12 cellular contexts compared by ENCODE assay signal in genomic region chr7:27101906-27102577, GRCh38. TPM values are rescaled to one million over a fixed set of nuclear protein-coding genes. Genes with fewer than 3 reads are reported as not detected.
DNase-seq lines count a peak whose midpoint lies in the region; ATAC-seq, FAIRE-seq and TF ChIP-seq lines count a peak whose summit lies in the region.
"Had no signal": no experiment of that assay in that cellular context is flagged by ENCODE, and none has a peak within 500 bp of the region (broad histone marks: within the 10 kb centered on the region; RNA-seq: fewer than 3 reads in every experiment).

No MANE protein-coding gene starts in this region.

- H3K4me3 ChIP-seq in duodenal mucosa (ENCODE audit: low read depth in 1 of 2, low read length in 2 of 2) (peak overlapping the region; percentile 45 to 51), mesenchymal stem cell (ENCODE audit: insufficient read depth in 1 of 2, low read depth in 1 of 2, low read length in 2 of 2) (peak overlapping the region; percentile 64 to 69), tibial nerve (peak overlapping the region in 3 of 4 donors; percentile 1 to 28 (median 22))
- H3K4me3 ChIP-seq: A549, testis had no signal

- peak overlapping the region; percentile 81 for H4K91ac ChIP-seq in mesenchymal stem cell (ENCODE audit: low read length)

- H3K27ac ChIP-seq in duodenal mucosa (ENCODE audit: low read depth, low read length) = peak overlapping the region; percentile 64
- H3K27ac ChIP-seq in mesenchymal stem cell (ENCODE audit: low read length, poor library complexity, severe bottlenecking) = peak overlapping the region; percentile 92
- peak overlapping the region in 3 of 4 donors; percentile 28 to 71 (median 67) for H3K27ac ChIP-seq in tibial nerve
- H3K27ac ChIP-seq: A549, testis had no signal

- H3K4me3 Mint-ChIP-seq in activated naive CD4-positive, alpha-beta T cell treated with anti-CD3 and anti-CD28 coated beads for 36 hours = peak overlapping the region; percentile 12
- H3K4me3 Mint-ChIP-seq in activated naive CD4-positive, alpha-beta T cell treated with anti-CD3 and anti-CD28 coated beads, Interleukin-2, amount 10 ng/mL, durations not matched to agents 7 days and 5 days = no peak overlapping the region

- WGBS in mesenchymal stem cell = 3% methylated on average over 39 of the region's 40 CpGs
- 19 to 34% methylated on average over 40 of the region's 40 CpGs for WGBS in tibial nerve, 2 donors

- H3K36me3 Mint-ChIP-seq in activated naive CD4-positive, alpha-beta T cell treated with anti-CD3 and anti-CD28 coated beads for 36 hours (ENCODE audit: low read depth) = peaks cover 3% of the 10 kb centered on the region
- H3K36me3 Mint-ChIP-seq in activated naive CD4-positive, alpha-beta T cell treated with anti-CD3 and anti-CD28 coated beads, Interleukin-2, amount 10 ng/mL, durations not matched to agents 7 days and 5 days = peaks cover 6% of the 10 kb centered on the region

- TF ChIP-seq CTCF in tibial nerve (IDR thresholded peaks at IDR 0.05) = no peak

- no peak for ATAC-seq in GM21367 (IDR thresholded peaks at IDR 0.05; ENCODE audit: unreplicated experiment)
- ATAC-seq: A549 had no signal

- no peak overlapping the region for H3K27ac Mint-ChIP-seq in activated naive CD4-positive, alpha-beta T cell treated with anti-CD3 and anti-CD28 coated beads for 36 hours
- no peak overlapping the region for H3K27ac Mint-ChIP-seq in activated naive CD4-positive, alpha-beta T cell treated with anti-CD3 and anti-CD28 coated beads, Interleukin-2, amount 10 ng/mL, durations not matched to agents 7 days and 5 days

- H2BK5ac ChIP-seq in mesenchymal stem cell (ENCODE audit: low read depth, low read length, poor library complexity, severe bottlenecking) = peak overlapping the region; percentile 93

- intact Hi-C loops in activated naive CD4-positive, alpha-beta T cell treated with anti-CD3 and anti-CD28 coated beads for 36 hours (cut with micrococcal nuclease) = no loop called here

- H2AK5ac ChIP-seq in mesenchymal stem cell (ENCODE audit: low read length, severe bottlenecking) = peak overlapping the region; percentile 55

- H2BK15ac ChIP-seq in mesenchymal stem cell (ENCODE audit: low read depth, poor library complexity, severe bottlenecking) = peak overlapping the region; percentile 97

- TF ChIP-seq POLR2A in tibial nerve (IDR thresholded peaks at IDR 0.05) (no peak), H54 (IDR thresholded peaks at IDR 0.05; ENCODE audit: low read depth, low read length) (no peak)

- CTCF ChIA-PET in activated naive CD4-positive, alpha-beta T cell treated with anti-CD3 and anti-CD28 coated beads for 36 hours (lab: Charles Lee) = no interaction called here
- CTCF ChIA-PET in activated naive CD4-positive, alpha-beta T cell treated with anti-CD3 and anti-CD28 coated beads, Interleukin-2, amount 10 ng/mL, durations not matched to agents 7 days and 5 days (lab: Charles Lee) = no interaction called here

- H3K9ac ChIP-seq in duodenal mucosa (ENCODE audit: low read depth in 1 of 2, low read length in 2 of 2) = peak overlapping the region; percentile 32 to 51
- peak overlapping the region; percentile 96 for H3K9ac ChIP-seq in mesenchymal stem cell (ENCODE audit: low read length)

- H3K36me3 ChIP-seq in duodenal mucosa (ENCODE audit: control insufficient read depth in 1 of 2, insufficient read depth in 2 of 2, low read length in 2 of 2) = peaks cover 0 to 3% of the 10 kb centered on the region in 2 donors
- H3K36me3 ChIP-seq in mesenchymal stem cell (ENCODE audit: control insufficient read depth in 1 of 2, insufficient read depth in 2 of 2, low read depth in 1 of 2, low read length in 2 of 2) = peaks cover 7 to 16% of the 10 kb centered on the region in 2 experiments
- no peaks in the 10 kb centered on the region for H3K36me3 ChIP-seq in tibial nerve

- DNase-seq in activated naive CD4-positive, alpha-beta T cell treated with anti-CD3 and anti-CD28 coated beads for 36 hours = no peak
- no peak for DNase-seq in activated naive CD4-positive, alpha-beta T cell treated with anti-CD3 and anti-CD28 coated beads, Interleukin-2, amount 10 ng/mL, durations not matched to agents 7 days and 5 days
- DNase-seq in mesenchymal stem cell (no peak), tibial nerve (ENCODE audit: low spot score in 2 of 2) (no peak), NCI-H1105 treated with DMSO at 0.1 percent for 48 hours (lab: John Stamatoyannopoulos, UW) (no peak), H54 (ENCODE audit: insufficient read length, low spot score) (no peak)
- DNase-seq: activated CD4-positive, CD25-positive, alpha-beta regulatory T cell treated with anti-CD3 and anti-CD28 coated beads, Interleukin-2, amount 50 U/mL, for 72 hours; anterior cingulate cortex; testis had no signal

- FAIRE-seq in H54 (lab: Jason Lieb, UNC) = no peak
- FAIRE-seq: A549 had no signal

- H3K9me3 ChIP-seq in duodenal mucosa (ENCODE audit: control insufficient read depth in 1 of 2, low read length in 2 of 2) (no peaks in the 10 kb centered on the region), mesenchymal stem cell (ENCODE audit: control insufficient read depth, low read length) (no peaks in the 10 kb centered on the region), tibial nerve (no peaks in the 10 kb centered on the region)
- H3K9me3 ChIP-seq: A549, testis had no signal

- peak overlapping the region; percentile 50 for H2BK120ac ChIP-seq in mesenchymal stem cell (ENCODE audit: low read depth, low read length)

- H3K79me1 ChIP-seq in mesenchymal stem cell (replicated peaks; ENCODE audit: low read length, poor library complexity, severe bottlenecking) = no peaks in the 10 kb centered on the region

- H3K27me3 Mint-ChIP-seq in activated naive CD4-positive, alpha-beta T cell treated with anti-CD3 and anti-CD28 coated beads for 36 hours (ENCODE audit: low read depth) = peaks cover 76% of the 10 kb centered on the region
- H3K27me3 Mint-ChIP-seq in activated naive CD4-positive, alpha-beta T cell treated with anti-CD3 and anti-CD28 coated beads, Interleukin-2, amount 10 ng/mL, durations not matched to agents 7 days and 5 days = peaks cover 92% of the 10 kb centered on the region

- peak overlapping the region; percentile 92 for H3K4me2 ChIP-seq in mesenchymal stem cell (ENCODE audit: low read length, poor library complexity, severe bottlenecking)
- H3K4me2 ChIP-seq: A549 had no signal

- no peaks in the 10 kb centered on the region for H3K9me3 Mint-ChIP-seq in activated naive CD4-positive, alpha-beta T cell treated with anti-CD3 and anti-CD28 coated beads for 36 hours
- H3K9me3 Mint-ChIP-seq in activated naive CD4-positive, alpha-beta T cell treated with anti-CD3 and anti-CD28 coated beads, Interleukin-2, amount 10 ng/mL, durations not matched to agents 7 days and 5 days = no peaks in the 10 kb centered on the region

- peak overlapping the region; percentile 54 to 65 for H3K18ac ChIP-seq in mesenchymal stem cell (ENCODE audit: low read depth in 1 of 2, low read length in 2 of 2)

- peaks cover 28% of the 10 kb centered on the region for H3K4me1 Mint-ChIP-seq in activated naive CD4-positive, alpha-beta T cell treated with anti-CD3 and anti-CD28 coated beads for 36 hours (ENCODE audit: low read depth)
- H3K4me1 Mint-ChIP-seq in activated naive CD4-positive, alpha-beta T cell treated with anti-CD3 and anti-CD28 coated beads, Interleukin-2, amount 10 ng/mL, durations not matched to agents 7 days and 5 days = peaks cover 15% of the 10 kb centered on the region

- peaks cover 17 to 25% of the 10 kb centered on the region in 2 donors for H3K4me1 ChIP-seq in duodenal mucosa (ENCODE audit: control insufficient read depth in 1 of 2, insufficient read depth in 2 of 2, low read length in 2 of 2)
- H3K4me1 ChIP-seq in mesenchymal stem cell (ENCODE audit: control insufficient read depth, insufficient read depth, low read depth, low read length) = peaks cover 15% of the 10 kb centered on the region
- peaks cover 0 to 65% (median 9%) of the 10 kb centered on the region in 4 donors for H3K4me1 ChIP-seq in tibial nerve
- H3K4me1 ChIP-seq: testis had no signal

- peak overlapping the region; percentile 23 to 42 for H2BK12ac ChIP-seq in mesenchymal stem cell (ENCODE audit: low read length in 2 of 2)

- peak overlapping the region in 1 of 2 experiments; percentile 72 for H3K23ac ChIP-seq in mesenchymal stem cell (ENCODE audit: low read length in 2 of 2)

- peak overlapping the region in 1 of 2 experiments; percentile 55 for H3K14ac ChIP-seq in mesenchymal stem cell (ENCODE audit: low read length in 2 of 2)

- TF ChIP-seq EP300 in tibial nerve (IDR thresholded peaks at IDR 0.05) = no peak

- H3K27me3 ChIP-seq in duodenal mucosa (ENCODE audit: control insufficient read depth in 1 of 2, insufficient read depth in 2 of 2, low read length in 2 of 2) = peaks cover 67 to 81% of the 10 kb centered on the region in 2 donors
- no peaks in the 10 kb centered on the region for H3K27me3 ChIP-seq in mesenchymal stem cell (ENCODE audit: control insufficient read depth in 1 of 2, insufficient read depth in 1 of 2, low read length in 2 of 2)
- peaks cover 0 to 87% of the 10 kb centered on the region in 2 donors for H3K27me3 ChIP-seq in tibial nerve
- H3K27me3 ChIP-seq: testis had no signal

- no peak overlapping the region for H2AFZ ChIP-seq in mesenchymal stem cell (ENCODE audit: low read depth, low read length)

- peak overlapping the region; percentile 39 for H4K8ac ChIP-seq in mesenchymal stem cell (ENCODE audit: low read length)

- H3K4ac ChIP-seq in mesenchymal stem cell (ENCODE audit: low read depth in 1 of 2, low read length in 2 of 2) = peak overlapping the region; percentile 24 to 67

RNA-seq across cellular contexts. Expression of gene HOXA2, which starts 0.4 kb away (rescaled TPM):
- total RNA-seq in activated naive CD4-positive, alpha-beta T cell treated with anti-CD3 and anti-CD28 coated beads for 36 hours = not detected
- 0.51 TPM for polyA plus RNA-seq in mesenchymal stem cell (2013, experiment 1 of 2)
- polyA plus RNA-seq in mesenchymal stem cell (2013, experiment 2 of 2) = 0.58 TPM
- total RNA-seq in tibial nerve = 1 to 10 TPM; 2.5 to 5.9 (median 5.2) TPM

RNA-seq across cellular contexts. Expression of gene HOXA1, which starts 6.2 kb away (rescaled TPM):
- total RNA-seq in activated naive CD4-positive, alpha-beta T cell treated with anti-CD3 and anti-CD28 coated beads for 36 hours = under 1 TPM; 0.24 to 0.30 TPM
- 1.6 TPM for polyA plus RNA-seq in mesenchymal stem cell (2013, experiment 1 of 2)
- polyA plus RNA-seq in mesenchymal stem cell (2013, experiment 2 of 2) = 1.5 TPM
- total RNA-seq in tibial nerve = 1 to 10 TPM in 2 of 4 donors, under 1 TPM in 2; 0.44 to 2.1 (median 1.2) TPM

RNA-seq across cellular contexts. Expression of gene HOXA4, which starts 28.5 kb away (rescaled TPM):
- total RNA-seq in activated naive CD4-positive, alpha-beta T cell treated with anti-CD3 and anti-CD28 coated beads for 36 hours = under 1 TPM in 1 of 2 experiments, not detected in 1; 0.14 TPM
- polyA plus RNA-seq in mesenchymal stem cell (2013, experiment 1 of 2) = 0.91 TPM
- polyA plus RNA-seq in mesenchymal stem cell (2013, experiment 2 of 2) = 1.1 TPM
- total RNA-seq in tibial nerve = 1 to 10 TPM; 4.4 to 6.3 (median 4.7) TPM

RNA-seq across cellular contexts. Expression of gene HOXA5, which starts 41.4 kb away (rescaled TPM):
- total RNA-seq in activated naive CD4-positive, alpha-beta T cell treated with anti-CD3 and anti-CD28 coated beads for 36 hours = not detected
- 2.0 TPM for polyA plus RNA-seq in mesenchymal stem cell (2013, experiment 1 of 2)
- 2.0 TPM for polyA plus RNA-seq in mesenchymal stem cell (2013, experiment 2 of 2)
- 10 to 100 TPM; 12.0 to 25.9 (median 16.6) TPM for total RNA-seq in tibial nerve

RNA-seq across cellular contexts. Expression of gene HOXA6, which starts 45.5 kb away (rescaled TPM):
- not detected for total RNA-seq in activated naive CD4-positive, alpha-beta T cell treated with anti-CD3 and anti-CD28 coated beads for 36 hours
- 0.62 TPM for polyA plus RNA-seq in mesenchymal stem cell (2013, experiment 1 of 2)
- polyA plus RNA-seq in mesenchymal stem cell (2013, experiment 2 of 2) = 0.59 TPM
- total RNA-seq in tibial nerve = 10 to 100 TPM; 11.1 to 30.9 (median 18.7) TPM
- total RNA-seq: testis had no signal

Comparison
In these comparisons a context has a peak if more than half of its experiments do, and no peak if none do; other contexts are left out.
1. RNA of gene HOXA4, which starts 28.5 kb away (total RNA-seq): 4.4 to 6.3 TPM in tibial nerve; 0.14 TPM in activated naive CD4-positive, alpha-beta T cell treated with anti-CD3 and anti-CD28 coated beads for 36 hours; every median in the first group is over 4 times any median in the second.
2. Peak in every context shown above with its lines, with median percentiles within 50 percentile points of each other: H3K27ac ChIP-seq and H3K4me3 ChIP-seq.